2 cellular contexts compared by ENCODE assay signal in genomic region chr1:62210960-62211359, GRCh38.
TF ChIP-seq lines count a peak whose summit lies in the region.

No MANE protein-coding gene starts in this region.

TF ChIP-seq in GM23338, 12 proteins besides CTCF, POLR2A, EP300 and RAD21 (continued from another document):
- TF ChIP-seq ETS1 (IDR thresholded peaks at IDR 0.05) (no peak), POLR2AphosphoS5 (IDR thresholded peaks at IDR 0.05; ENCODE audit: low read depth) (no peak), EZH2 (IDR thresholded peaks at IDR 0.05; ENCODE audit: low read depth, unreplicated experiment) (no peak), ZNF462 (CRISPR knock-in tag; IDR thresholded peaks at IDR 0.05) (no peak), REST (IDR thresholded peaks at IDR 0.05; ENCODE audit: unreplicated experiment) (no peak), JUNB (IDR thresholded peaks at IDR 0.05; ENCODE audit: unreplicated experiment) (no peak)

TF ChIP-seq in WTC11, 78 proteins besides CTCF, POLR2A, EP300 and RAD21 (continued from another document):
- TF ChIP-seq NFATC4 (CRISPR knock-in tag; IDR thresholded peaks at IDR 0.05) (no peak), RORB (CRISPR knock-in tag; IDR thresholded peaks at IDR 0.05) (no peak), ZNF138 (CRISPR knock-in tag; conservative IDR thresholded peaks at IDR 0.05) (no peak), TP53 (CRISPR knock-in tag; IDR thresholded peaks at IDR 0.05) (0 out of 2 replicates have a peak, but pooled peaks have one; percentile 12), ZMAT4 (CRISPR knock-in tag; IDR thresholded peaks at IDR 0.05) (no peak), ZNF317 (CRISPR knock-in tag; IDR thresholded peaks at IDR 0.05; ENCODE audit: borderline replicate concordance, low read depth) (peak; percentile 97)
TF ChIP-seq in WTC11: peak in this region for 2.
